In genomic region chr3:45548724-45549123, GRCh38 we compare ENCODE assay signal across 25 cellular contexts. TPM values are rescaled to one million over a fixed set of nuclear protein-coding genes. Genes with fewer than 3 reads are reported as not detected.
DNase-seq lines count a peak whose midpoint lies in the region; ATAC-seq and TF ChIP-seq lines count a peak whose summit lies in the region.
"Had no signal": no experiment of that assay in that cellular context is flagged by ENCODE, and none has a peak within 500 bp of the region (broad histone marks: within the 10 kb centered on the region; RNA-seq: fewer than 3 reads in every experiment).

No MANE protein-coding gene starts in this region.

- no peak overlapping the region for H2BK20ac ChIP-seq in IMR-90 (ENCODE audit: low read depth, low read length)

- H3K27me3 ChIP-seq in IMR-90 (ENCODE audit: control insufficient read depth, insufficient read depth, low read length) (no peaks in the 10 kb centered on the region), suprapubic skin (no peaks in the 10 kb centered on the region)
- H3K27me3 ChIP-seq: spleen, thyroid gland had no signal

- TF ChIP-seq POLR2A in IMR-90 (IDR thresholded peaks at IDR 0.05; ENCODE audit: low read depth, low read length) (no peak), suprapubic skin (IDR thresholded peaks at IDR 0.05) (no peak)

- intact Hi-C loops in IMR-90 (cut with micrococcal nuclease) = no loop called here

- H4K91ac ChIP-seq in IMR-90 (ENCODE audit: insufficient read depth, low read depth, low read length) = no peak overlapping the region

- peak overlapping the region; percentile 95 for H3K27ac ChIP-seq in C4-2B
- no peak overlapping the region for H3K27ac ChIP-seq in IMR-90 (ENCODE audit: insufficient read depth, low read length)
- peak overlapping the region; percentile 68 for H3K27ac ChIP-seq in suprapubic skin
- H3K27ac ChIP-seq: KMS-11, parathyroid adenoma had no signal

- TF ChIP-seq RAD21 in IMR-90 (IDR thresholded peaks at IDR 0.05; ENCODE audit: low read length) = no peak

- no peak overlapping the region for H3K56ac ChIP-seq in IMR-90 (ENCODE audit: extremely low read depth, insufficient read depth, low read length)

- in situ Hi-C loops in IMR-90 (cut with MboI; ENCODE audit: low sequenced_read_pairs) = no loop called here

- no peaks in the 10 kb centered on the region for H4K20me1 ChIP-seq in IMR-90 (ENCODE audit: insufficient read depth, low read length)

- no peak overlapping the region for H3K18ac ChIP-seq in IMR-90 (ENCODE audit: low read depth, low read length)

- H3K9me3 ChIP-seq in IMR-90 (ENCODE audit: control insufficient read depth, insufficient read depth, low read length) = no peaks in the 10 kb centered on the region
- no peaks in the 10 kb centered on the region for H3K9me3 ChIP-seq in suprapubic skin
- H3K9me3 ChIP-seq: spleen, thyroid gland had no signal

- CTCF ChIA-PET in IMR-90 (lab: Yijun Ruan, JAX) = no interaction called here

- POLR2A ChIA-PET in IMR-90 (lab: Charles Lee; ENCODE audit: unreplicated experiment) = no interaction called here

- peaks cover 46% of the 10 kb centered on the region for H3K9me1 ChIP-seq in IMR-90 (ENCODE audit: insufficient read depth, low read length)

- no peak overlapping the region for H3K14ac ChIP-seq in IMR-90 (replicated peaks; ENCODE audit: low read depth, low read length)

- dilution Hi-C loops in IMR-90 (cut with HindIII; ENCODE audit: low sequenced_read_pairs, unreplicated experiment) = no loop called here

- H2AK5ac ChIP-seq in IMR-90 (ENCODE audit: low read depth, low read length) = 0 out of 2 replicates have a peak overlapping the region, but pooled peaks have one; percentile 17

- no TSS peak for BruUV-seq in IMR-90 (replicated peaks; lab: Mats Ljungman, UMichigan)

- H3K4me3 ChIP-seq in IMR-90 (ENCODE audit: insufficient read depth, low read depth, low read length) (no peak overlapping the region), fibroblast of the aortic adventitia (ENCODE audit: low read depth, low read length) (no peak overlapping the region), suprapubic skin (no peak overlapping the region)
- H3K4me3 ChIP-seq: spleen, thyroid gland had no signal

- no peak overlapping the region for H4K8ac ChIP-seq in IMR-90 (ENCODE audit: low read depth in 2 of 2, low read length in 2 of 2)

- peak overlapping the region; percentile 8; the same call in 1 of the 2 replicates for H2BK120ac ChIP-seq in IMR-90 (ENCODE audit: low read depth, low read length)

- no peak overlapping the region for H3K23ac ChIP-seq in IMR-90 (ENCODE audit: low read depth, low read length)

- H3K4me1 ChIP-seq in IMR-90 (ENCODE audit: control insufficient read depth, insufficient read depth, low read length) (peaks cover 49% of the 10 kb centered on the region), suprapubic skin (peaks cover 69% of the 10 kb centered on the region)

- H3K79me1 ChIP-seq in IMR-90 (ENCODE audit: low read depth in 1 of 2, low read length in 2 of 2) = peaks cover 3 to 11% of the 10 kb centered on the region in 2 experiments; a peak in 1 of 4 replicates

- H3K36me3 ChIP-seq in IMR-90 (ENCODE audit: control insufficient read depth, insufficient read depth, low read length) (no peaks in the 10 kb centered on the region; the same call in 1 of the 2 replicates), suprapubic skin (no peaks in the 10 kb centered on the region)
- H3K36me3 ChIP-seq: thyroid gland had no signal

- H3K4me2 ChIP-seq in IMR-90 (ENCODE audit: low read depth, low read length) = no peak overlapping the region
- H3K4me2 ChIP-seq: KMS-11 had no signal

- no peak overlapping the region for H4K5ac ChIP-seq in IMR-90 (ENCODE audit: low read depth, low read length)

- no peak overlapping the region for H3K4ac ChIP-seq in IMR-90 (ENCODE audit: low read depth, low read length)

- no peak overlapping the region for H3K9ac ChIP-seq in IMR-90 (ENCODE audit: low read depth, low read length)
- H3K9ac ChIP-seq: KMS-11, parathyroid adenoma had no signal

- H2AFZ ChIP-seq in IMR-90 (replicated peaks; ENCODE audit: low read length, poor library complexity) = no peak overlapping the region
- H2AFZ ChIP-seq: parathyroid adenoma had no signal

- no CpG with 5 or more reads among the region's 1 CpG for WGBS in IMR-90 (ENCODE audit: extremely low coverage in 2 of 2, insufficient read length in 1 of 2), 2 experiments
- 58% methylated on average over 1 of the region's 1 CpG for WGBS in suprapubic skin

- ATAC-seq in IMR-90 (ENCODE audit: low read depth) (no peak), HG03139 (IDR thresholded peaks at IDR 0.05; ENCODE audit: unreplicated experiment) (no peak), HG03354 (IDR thresholded peaks at IDR 0.05; ENCODE audit: poor library complexity, severe bottlenecking, unreplicated experiment) (no peak)
- ATAC-seq: activated CD4-positive, CD25-positive, alpha-beta regulatory T cell treated with anti-CD3 and anti-CD28 coated beads, Interleukin-2, amount 50 U/mL, for 24 hours; activated naive CD8-positive, alpha-beta T cell treated with anti-CD3 and anti-CD28 coated beads, Interleukin-2, amount 50 U/mL, for 24 hours; effector memory CD8-positive, alpha-beta T cell had no signal

- no peak overlapping the region for H2AK9ac ChIP-seq in IMR-90 (replicated peaks; ENCODE audit: low read depth, low read length, poor library complexity)

- no peak overlapping the region for H2BK5ac ChIP-seq in IMR-90 (ENCODE audit: low read depth, low read length, poor library complexity, severe bottlenecking)

- TF ChIP-seq CTCF in C4-2B (conservative IDR thresholded peaks at IDR 0.05) (no peak), IMR-90 (conservative IDR thresholded peaks at IDR 0.05; ENCODE audit: low read depth, low read length) (no peak), fibroblast of the aortic adventitia (IDR thresholded peaks at IDR 0.05; ENCODE audit: insufficient read depth, low read length) (no peak), suprapubic skin (IDR thresholded peaks at IDR 0.05) (no peak)

- DNase-seq in IMR-90 = no peak
- DNase-seq in fibroblast of the aortic adventitia (ENCODE audit: low read depth) = peak; percentile 34
- DNase-seq in suprapubic skin (ENCODE audit: low spot score in 2 of 2) = no peak
- no peak for DNase-seq in NCI-H2171 (lab: John Stamatoyannopoulos, UW)
- DNase-seq: activated CD4-positive, alpha-beta T cell treated with anti-CD3 and anti-CD28 coated beads, Interleukin-2, amount 50 U/mL, for 48 hours; activated naive CD8-positive, alpha-beta T cell treated with anti-CD3 and anti-CD28 coated beads, Interleukin-2, amount 50 U/mL, for 24 hours; activated T-cell treated with anti-CD3 and anti-CD28 coated beads, Interleukin-2, amount 50 U/mL, for 48 hours; Calu3; cortex of kidney; DND-41; effector memory CD8-positive, alpha-beta T cell; erythroblast; H7; NCI-H1930; spleen; stimulated activated CD4-positive, alpha-beta T cell treated with anti-CD3 and anti-CD28 coated beads, Interleukin-2, amount 100 ng/mL, for 24 hours; stimulated activated CD8-positive, alpha-beta memory T cell treated with anti-CD3 and anti-CD28 coated beads, Interleukin-4, amount 100 ng/mL, for 48 hours; T-helper 2 cell; thyroid gland had no signal

- no peak overlapping the region; the same call in 2 of the 3 replicates for H2BK15ac ChIP-seq in IMR-90 (ENCODE audit: low read depth, low read length)

- no peak for TF ChIP-seq EP300 in suprapubic skin (IDR thresholded peaks at IDR 0.05)

TF ChIP-seq in IMR-90, 13 proteins besides CTCF, POLR2A, EP300 and RAD21:
- TF ChIP-seq MXI1 (IDR thresholded peaks at IDR 0.05; ENCODE audit: borderline replicate concordance, low read depth, low read length) (no peak), RCOR1 (IDR thresholded peaks at IDR 0.05; ENCODE audit: insufficient replicate concordance, low read length) (no peak), USF2 (IDR thresholded peaks at IDR 0.05; ENCODE audit: low read depth, low read length) (no peak), SMC3 (IDR thresholded peaks at IDR 0.05; ENCODE audit: low read depth, low read length) (no peak), NFE2L2 (IDR thresholded peaks at IDR 0.05; ENCODE audit: low read depth, low read length) (no peak), BHLHE40 (IDR thresholded peaks at IDR 0.05; ENCODE audit: low read depth, low read length) (no peak), ELK1 (IDR thresholded peaks at IDR 0.05; ENCODE audit: borderline replicate concordance, low read depth, low read length) (no peak), CEBPB (IDR thresholded peaks at IDR 0.05; ENCODE audit: low read depth, low read length) (no peak), MAZ (IDR thresholded peaks at IDR 0.05; ENCODE audit: borderline replicate concordance, low read depth, low read length) (no peak), MAFK (IDR thresholded peaks at IDR 0.05; ENCODE audit: low read depth, low read length) (no peak), RFX5 (IDR thresholded peaks at IDR 0.05; ENCODE audit: low read depth, low read length) (no peak), FOS (IDR thresholded peaks at IDR 0.05; ENCODE audit: low read depth, low read length) (no peak), CHD1 (IDR thresholded peaks at IDR 0.05; ENCODE audit: low read depth, low read length) (no peak)

RNA-seq across cellular contexts. Expression of gene LIMD1, which starts 45.8 kb away (rescaled TPM):
- total RNA-seq in IMR-90 (2012; rRNA removed) (21.5 and 22.5 TPM in 2 replicates), fibroblast of the aortic adventitia (ENCODE audit: low replicate concordance) (10.6 and 18.8 TPM in 2 replicates), suprapubic skin (10 to 100 TPM; 16.6 to 55.4 (median 26.3) TPM)
- polyA plus RNA-seq in IMR-90 (2012; rRNA removed) = 20.5 and 20.9 TPM in 2 replicates
- polyA plus RNA-seq in IMR-90 (2012; cell fraction: cytosol; rRNA removed) = 12.3 and 13.9 TPM in 2 replicates
- 52.7 and 53.0 TPM in 2 replicates for polyA plus RNA-seq in IMR-90 (2012; cell fraction: nucleus; rRNA removed; ENCODE audit: low replicate concordance)
